ENCODE assay signal across 21 cellular contexts in the genomic region with DNA sequence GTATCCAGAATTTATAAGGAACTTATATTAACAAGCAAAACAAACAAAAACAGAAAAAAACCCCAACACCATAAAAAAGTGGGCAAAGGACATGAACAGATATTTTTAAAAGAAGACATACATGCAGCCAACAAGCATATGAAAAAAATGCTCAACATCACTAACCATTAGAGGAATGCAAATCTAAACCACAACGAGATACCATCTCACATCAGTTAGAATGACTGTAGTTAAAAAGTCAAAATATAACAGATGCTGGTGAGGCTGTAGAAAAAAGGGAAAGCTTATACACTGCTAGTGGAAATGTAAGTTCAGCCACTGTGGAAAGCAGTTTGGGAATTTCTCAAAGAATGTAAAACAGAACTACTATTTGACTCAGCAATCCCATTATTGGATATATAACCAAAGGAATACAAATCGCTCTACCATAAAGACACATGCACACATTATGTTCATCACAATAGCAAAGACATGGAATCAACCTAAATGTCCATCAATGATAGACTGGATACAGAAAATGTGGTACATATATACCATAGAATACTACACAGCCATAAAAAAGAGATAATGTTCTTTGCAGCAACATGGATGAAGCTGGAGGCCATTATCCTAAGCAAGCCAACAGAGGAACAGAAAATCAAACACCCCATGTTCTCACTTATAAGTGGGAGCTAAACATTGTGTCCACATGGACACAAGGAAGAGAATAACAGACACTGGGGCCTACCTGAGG. TPM values are rescaled to one million over a fixed set of nuclear protein-coding genes. Genes with fewer than 3 reads are reported as not detected.
DNase-seq lines count a peak whose midpoint lies in the region; ATAC-seq, FAIRE-seq and TF ChIP-seq lines count a peak whose summit lies in the region.
"Had no signal": no experiment of that assay in that cellular context is flagged by ENCODE, and none has a peak within 500 bp of the region (broad histone marks: within the 10 kb centered on the region; RNA-seq: fewer than 3 reads in every experiment).

No MANE protein-coding gene starts in this region.

- no peak for ATAC-seq in HG02642 (IDR thresholded peaks at IDR 0.05; ENCODE audit: poor library complexity, unreplicated experiment)
- ATAC-seq: PC-3 had no signal

- no peak for TF ChIP-seq POLR2A in thyroid gland (IDR thresholded peaks at IDR 0.05)

- WGBS in thyroid gland, 2 donors = 87 to 93% methylated on average over 2 of the region's 2 CpGs

- H3K9me2 ChIP-seq in PC-9 (ENCODE audit: insufficient read depth) = no peaks in the 10 kb centered on the region

- no TSS peak for BruUV-seq in PC-9 (replicated peaks; lab: Mats Ljungman, UMichigan)

- POLR2A ChIA-PET in PC-9 (lab: Charles Lee; ENCODE audit: unreplicated experiment) = no interaction called here

- peaks cover 48% of the 10 kb centered on the region for H3K36me3 ChIP-seq in PC-9 (ENCODE audit: low read depth)
- H3K36me3 ChIP-seq in thyroid gland = peaks cover 18 to 19% of the 10 kb centered on the region in 2 donors

- H3K4me3 ChIP-seq in fibroblast of pulmonary artery (replicated peaks; ENCODE audit: low read depth, low read length) (no peak overlapping the region), PC-9 (no peak overlapping the region), thyroid gland (replicated peaks in 1 of 3) (no peak overlapping the region)
- H3K4me3 ChIP-seq: SJSA1 had no signal

- H2AFZ ChIP-seq in PC-9 = no peak overlapping the region

- CTCF ChIA-PET in PC-9 (lab: Charles Lee) = no interaction called here

- no peak overlapping the region for H3K27ac ChIP-seq in PC-9
- no peak overlapping the region for H3K27ac ChIP-seq in thyroid gland
- H3K27ac ChIP-seq: SJSA1 had no signal

- H3K9me3 ChIP-seq in PC-9 (ENCODE audit: insufficient read depth, low read depth) = no peaks in the 10 kb centered on the region
- H3K9me3 ChIP-seq in thyroid gland = no peaks in the 10 kb centered on the region
- H3K9me3 ChIP-seq: SJSA1 had no signal

- intact Hi-C loops in PC-9 (cut with micrococcal nuclease; ENCODE audit: unreplicated experiment) = no loop called here
- intact Hi-C loops in thyroid gland (cut with DNase I) = no loop called here

- H3K27me3 ChIP-seq in PC-9 (ENCODE audit: insufficient read depth, low read depth) = no peaks in the 10 kb centered on the region
- no peaks in the 10 kb centered on the region for H3K27me3 ChIP-seq in thyroid gland
- H3K27me3 ChIP-seq: SJSA1 had no signal

- no peaks in the 10 kb centered on the region for H3K4me1 ChIP-seq in PC-9 (replicated peaks; ENCODE audit: insufficient read depth)
- H3K4me1 ChIP-seq in thyroid gland = peaks cover 0 to 5% of the 10 kb centered on the region in 2 donors
- H3K4me1 ChIP-seq: SJSA1 had no signal

- H4K20me1 ChIP-seq in PC-9 (ENCODE audit: insufficient read depth) = peaks cover 15% of the 10 kb centered on the region

- FAIRE-seq in A204.1 (lab: Jason Lieb, UNC) (peak; percentile 46), TTC549 (lab: Jason Lieb, UNC) (peak; percentile 11)
- FAIRE-seq: G401.6, GM12892 had no signal

- no peaks in the 10 kb centered on the region for H3K79me2 ChIP-seq in PC-9 (ENCODE audit: low read depth)

- H3K4me2 ChIP-seq in PC-9 = no peak overlapping the region

- TF ChIP-seq CTCF in fibroblast of pulmonary artery (IDR thresholded peaks at IDR 0.05; ENCODE audit: low read length, missing control alignments) (no peak), PC-9 (conservative IDR thresholded peaks at IDR 0.05) (no peak), thyroid gland (IDR thresholded peaks at IDR 0.05) (no peak)

- DNase-seq in ELR (ENCODE audit: low read depth) (peak; percentile 31), fibroblast of pulmonary artery (ENCODE audit: low read depth) (peak; percentile 8), PC-9 (no peak), hypothalamus (lab: John Stamatoyannopoulos, UW) (no peak), thyroid gland (no peak)
- DNase-seq: AML-193, Calu3, DMS53, H7, NCI-H1436, NCI-H2029, NCI-H2171, NCI-H446 treated with DMSO at 0.1 percent for 48 hours, NCI-H82, PC-3 had no signal

- H3F3A ChIP-seq in PC-9 (ENCODE audit: insufficient read depth, low read depth) = no peaks in the 10 kb centered on the region

RNA-seq across cellular contexts. Expression of gene PREPL, which starts 25.3 kb away (rescaled TPM):
- 34.2 and 42.2 TPM in 2 replicates for total RNA-seq in PC-9 (2021)
- 10 to 100 TPM; 70.0 to 93.2 (median 72.3) TPM for total RNA-seq in thyroid gland

RNA-seq across cellular contexts. Expression of gene CAMKMT, which starts 25.8 kb away (rescaled TPM):
- total RNA-seq in PC-9 (2021) (11.7 and 17.9 TPM in 2 replicates), thyroid gland (10 to 100 TPM; 13.5 to 23.7 (median 17.2) TPM)

Comparison
In these comparisons a context has a peak if more than half of its experiments do, and no peak if none do; other contexts are left out.
1. DNase-seq: peak in ELR (single experiment) and fibroblast of pulmonary artery (single experiment); none in PC-9 (0 of 2), hypothalamus (0 of 51) and thyroid gland (0 of 2).